ENCODE assay signal across 9 cellular contexts in genomic region chr16:60815033-60815432, GRCh38.
"Had no signal": no experiment of that assay in that cellular context is flagged by ENCODE, and none has a peak within 500 bp of the region (broad histone marks: within the 10 kb centered on the region; RNA-seq: fewer than 3 reads in every experiment).

No MANE protein-coding gene starts in this region.

- H3K27ac Mint-ChIP-seq: HFFc6, IgD-negative memory B cell had no signal

- H3K36me3 ChIP-seq: HAP-1 had no signal

- DNase-seq: GM23248, GOT3, H7, HFFc6 had no signal

- H3K27ac ChIP-seq: GM23248, HL-60 had no signal

- H3K27me3 Mint-ChIP-seq: IgD-negative memory B cell had no signal

- ATAC-seq: HCT116, HepG2 had no signal

- H3K4me1 ChIP-seq: HAP-1 had no signal

- H3K9me3 ChIP-seq: HAP-1 had no signal

- H3K4me1 Mint-ChIP-seq: IgD-negative memory B cell had no signal

- H3K4me3 Mint-ChIP-seq: HFFc6 had no signal

- H3K4me3 ChIP-seq: GM23248, HAP-1 had no signal
